Comparison of ENCODE assay signal across 18 cellular contexts in genomic region chr1:203631946-203632345, GRCh38. TPM values are rescaled to one million over a fixed set of nuclear protein-coding genes. Genes with fewer than 3 reads are reported as not detected.
DNase-seq lines count a peak whose midpoint lies in the region; ATAC-seq, FAIRE-seq and TF ChIP-seq lines count a peak whose summit lies in the region.
"Had no signal": no experiment of that assay in that cellular context is flagged by ENCODE, and none has a peak within 500 bp of the region (broad histone marks: within the 10 kb centered on the region; RNA-seq: fewer than 3 reads in every experiment).

No MANE protein-coding gene starts in this region.

- peaks cover 56% of the 10 kb centered on the region for H3K36me3 Mint-ChIP-seq in activated T-cell treated with anti-CD3 and anti-CD28 coated beads, Interleukin-2, amount 50 U/mL, for 24 hours (ENCODE audit: low read depth)
- H3K36me3 Mint-ChIP-seq in stimulated activated effector memory CD8-positive, alpha-beta T cell treated with anti-CD3 and anti-CD28 coated beads, Interleukin-12 subunit alpha, Interleukin-12 subunit beta, amount 100 ng/mL, for 72 hours = peaks cover 87% of the 10 kb centered on the region

- ATAC-seq in stimulated activated effector memory CD8-positive, alpha-beta T cell treated with anti-CD3 and anti-CD28 coated beads, Interleukin-12 subunit alpha, Interleukin-12 subunit beta, amount 100 ng/mL, for 72 hours = no peak
- no peak for ATAC-seq in GM21381 (IDR thresholded peaks at IDR 0.05; ENCODE audit: unreplicated experiment)
- ATAC-seq in HG02588 (IDR thresholded peaks at IDR 0.05; ENCODE audit: unreplicated experiment) = no peak
- ATAC-seq: Panc1 had no signal

- no peak overlapping the region for H2AFZ ChIP-seq in endothelial cell of umbilical vein (ENCODE audit: low read depth, low read length)

- H3K36me3 ChIP-seq in endothelial cell of umbilical vein (ENCODE audit: control insufficient read depth in 2 of 2, extremely low read depth in 1 of 2, insufficient read depth in 2 of 2, low read length in 2 of 2) = peaks cover 0 to 3% of the 10 kb centered on the region in 2 experiments

- CTCF ChIA-PET in endothelial cell of umbilical vein (lab: Charles Lee) = interaction anchor here (1.0 to 1.9 kb wide), 2 partner anchors 61 to 124 kb away, joined by 3 to 4 read pairs; no protein-coding TSS in a partner anchor

- H3K9me3 ChIP-seq in endothelial cell of umbilical vein (replicated peaks; ENCODE audit: control insufficient read depth, insufficient read depth, low read length) = no peaks in the 10 kb centered on the region

- DNase-seq in activated T-cell treated with anti-CD3 and anti-CD28 coated beads, Interleukin-2, amount 50 U/mL, for 24 hours = no peak
- DNase-seq in activated T-cell treated with anti-CD3 and anti-CD28 coated beads, Interleukin-2, amount 50 U/mL, for 1 hour = no peak
- DNase-seq in NCI-H2081 (lab: John Stamatoyannopoulos, UW) (peak; percentile 49 to 82), endothelial cell of umbilical vein (ENCODE audit: low read depth, low spot score) (peak; percentile 72), retina (no peak)
- DNase-seq in stimulated activated effector memory CD8-positive, alpha-beta T cell treated with anti-CD3 and anti-CD28 coated beads, Interleukin-12 subunit alpha, Interleukin-12 subunit beta, amount 100 ng/mL, for 72 hours (ENCODE audit: low spot score in 2 of 2) = no peak
- DNase-seq: activated CD4-positive, alpha-beta T cell treated with anti-CD3 and anti-CD28 coated beads, Interleukin-2, amount 50 U/mL, for 4 hours; amygdala; erythroblast; kidney; midbrain had no signal

- H4K20me1 ChIP-seq in endothelial cell of umbilical vein (replicated peaks; ENCODE audit: control insufficient read depth, extremely low read depth, insufficient read depth, low read length) = no peaks in the 10 kb centered on the region

- H3K4me3 Mint-ChIP-seq in activated T-cell treated with anti-CD3 and anti-CD28 coated beads, Interleukin-2, amount 50 U/mL, for 24 hours = no peak overlapping the region
- H3K4me3 Mint-ChIP-seq in stimulated activated effector memory CD8-positive, alpha-beta T cell treated with anti-CD3 and anti-CD28 coated beads, Interleukin-12 subunit alpha, Interleukin-12 subunit beta, amount 100 ng/mL, for 72 hours = peak overlapping the region; percentile 100

- H3K9me1 ChIP-seq in endothelial cell of umbilical vein (replicated peaks; ENCODE audit: control insufficient read depth, extremely low read depth, insufficient read depth, low read length) = no peaks in the 10 kb centered on the region

- peak overlapping the region; percentile 18 for H3K27ac Mint-ChIP-seq in activated T-cell treated with anti-CD3 and anti-CD28 coated beads, Interleukin-2, amount 50 U/mL, for 24 hours
- H3K27ac Mint-ChIP-seq in stimulated activated effector memory CD8-positive, alpha-beta T cell treated with anti-CD3 and anti-CD28 coated beads, Interleukin-12 subunit alpha, Interleukin-12 subunit beta, amount 100 ng/mL, for 72 hours = peak overlapping the region; percentile 98
- H3K27ac Mint-ChIP-seq: IgD-negative memory B cell had no signal

- no peaks in the 10 kb centered on the region for H3K9me3 Mint-ChIP-seq in activated T-cell treated with anti-CD3 and anti-CD28 coated beads, Interleukin-2, amount 50 U/mL, for 24 hours
- no peaks in the 10 kb centered on the region for H3K9me3 Mint-ChIP-seq in stimulated activated effector memory CD8-positive, alpha-beta T cell treated with anti-CD3 and anti-CD28 coated beads, Interleukin-12 subunit alpha, Interleukin-12 subunit beta, amount 100 ng/mL, for 72 hours
- H3K9me3 Mint-ChIP-seq: activated T-helper 2 cell treated with anti-CD3 and anti-CD28 coated beads, Interferon-gamma antibody, Interleukin-2, Interleukin-4, amounts not matched to agents 10 μg/mL and 5 μg/mL and 100 μg/mL, durations not matched to agents 14 hours and 24 hours and 36 hours; IgD-negative memory B cell had no signal

- intact Hi-C loops in endothelial cell of umbilical vein (cut with micrococcal nuclease) = no loop called here

- H3K4me3 ChIP-seq in endothelial cell of umbilical vein (replicated peaks in 1 of 3; ENCODE audit: insufficient read depth in 1 of 3, low read depth in 1 of 3, low read length in 3 of 3) = no peak overlapping the region
- H3K4me3 ChIP-seq: skin epidermis had no signal

- H3K79me2 ChIP-seq in endothelial cell of umbilical vein (ENCODE audit: control insufficient read depth, insufficient read depth, low read length) = peaks cover 39% of the 10 kb centered on the region

- TF ChIP-seq CTCF in endothelial cell of umbilical vein (IDR thresholded peaks at IDR 0.05; ENCODE audit: extremely low read depth in 1 of 2, insufficient read depth in 1 of 2, low read depth in 1 of 2, low read length in 2 of 2) = no peak

- no TSS peak for BruUV-seq in endothelial cell of umbilical vein (replicated peaks; lab: Mats Ljungman, UMichigan)

- no peak overlapping the region for H3K4me2 ChIP-seq in endothelial cell of umbilical vein (ENCODE audit: insufficient read depth, low read length)

- H3K27ac ChIP-seq in endothelial cell of umbilical vein (ENCODE audit: insufficient read depth, low read depth, low read length) = no peak overlapping the region

- dilution Hi-C loops in endothelial cell of umbilical vein (cut with MboI; ENCODE audit: extremely low pct_ligation_motif_present, low sequenced_read_pairs) = no loop called here

- POLR2A ChIA-PET in endothelial cell of umbilical vein (lab: Charles Lee) = no interaction called here

- no peak overlapping the region for H3K9ac ChIP-seq in endothelial cell of umbilical vein (replicated peaks; ENCODE audit: extremely low read depth, insufficient read depth, low read length)

- no peak for TF ChIP-seq POLR2A in endothelial cell of umbilical vein (IDR thresholded peaks at IDR 0.05; ENCODE audit: low read depth, low read length)

- no peaks in the 10 kb centered on the region for H3K27me3 ChIP-seq in endothelial cell of umbilical vein (ENCODE audit: control insufficient read depth in 2 of 2, insufficient read depth in 2 of 2, low read length in 2 of 2)

- no peaks in the 10 kb centered on the region for H3K27me3 Mint-ChIP-seq in activated T-cell treated with anti-CD3 and anti-CD28 coated beads, Interleukin-2, amount 50 U/mL, for 24 hours

- peaks cover 53% of the 10 kb centered on the region for H3K4me1 ChIP-seq in endothelial cell of umbilical vein (ENCODE audit: control insufficient read depth, extremely low read depth, insufficient read depth, low read length)

- FAIRE-seq in endothelial cell of umbilical vein (lab: Jason Lieb, UNC) = peak; percentile 57
- FAIRE-seq: G401.6, kidney had no signal

- peaks cover 62% of the 10 kb centered on the region for H3K4me1 Mint-ChIP-seq in activated T-cell treated with anti-CD3 and anti-CD28 coated beads, Interleukin-2, amount 50 U/mL, for 24 hours (ENCODE audit: low read depth)
- H3K4me1 Mint-ChIP-seq in stimulated activated effector memory CD8-positive, alpha-beta T cell treated with anti-CD3 and anti-CD28 coated beads, Interleukin-12 subunit alpha, Interleukin-12 subunit beta, amount 100 ng/mL, for 72 hours = peaks cover 53% of the 10 kb centered on the region

TF ChIP-seq in endothelial cell of umbilical vein, 7 proteins besides CTCF, POLR2A, EP300 and RAD21:
- TF ChIP-seq GATA2 (IDR thresholded peaks at IDR 0.05; ENCODE audit: insufficient read depth, insufficient read length, low read depth, low read length) (no peak), POLR2AphosphoS5 (IDR thresholded peaks at IDR 0.05; ENCODE audit: insufficient read depth, low read depth, low read length) (no peak), FOS (IDR thresholded peaks at IDR 0.05; ENCODE audit: borderline replicate concordance, insufficient read depth, low read length) (no peak), MAX (IDR thresholded peaks at IDR 0.05; ENCODE audit: insufficient read depth, insufficient read length) (no peak), JUN (IDR thresholded peaks at IDR 0.05; ENCODE audit: borderline replicate concordance, insufficient read depth, insufficient read length, low read depth) (no peak), EZH2 (IDR thresholded peaks at IDR 0.05; ENCODE audit: borderline replicate concordance, low read depth, low read length, severe bottlenecking) (no peak), MYC (IDR thresholded peaks at IDR 0.05; ENCODE audit: low read depth, low read length) (no peak)

RNA-seq across cellular contexts. Expression of gene ATP2B4, which starts 5.3 kb away (rescaled TPM):
- 45.7 and 59.7 TPM in 2 replicates for total RNA-seq in endothelial cell of umbilical vein
- polyA plus RNA-seq in endothelial cell of umbilical vein = 31.2 and 31.7 TPM in 2 replicates
- polyA plus RNA-seq in endothelial cell of umbilical vein (2011; cell fraction: cytosol; rRNA removed) = 25.8 and 28.6 TPM in 2 replicates
- polyA plus RNA-seq in endothelial cell of umbilical vein (2011; cell fraction: nucleus; rRNA removed) = 61.2 and 68.7 TPM in 2 replicates
- 42.2 and 49.4 TPM in 2 replicates for polyA plus RNA-seq in endothelial cell of umbilical vein (2012)
- 134 and 153 TPM in 2 replicates for polyA minus RNA-seq in endothelial cell of umbilical vein
- 57.6 TPM for polyA minus RNA-seq in endothelial cell of umbilical vein (2011; cell fraction: cytosol; rRNA and poly(A)+ RNA removed)
- polyA minus RNA-seq in endothelial cell of umbilical vein (2011; cell fraction: nucleus; rRNA and poly(A)+ RNA removed) = 51.0 and 79.7 TPM in 2 replicates

Comparison
In these comparisons a context has a peak if more than half of its experiments do, and no peak if none do; other contexts are left out.
1. DNase-seq: peak in NCI-H2081 (2 of 2) and endothelial cell of umbilical vein (single experiment); none in activated T-cell treated with anti-CD3 and anti-CD28 coated beads, Interleukin-2, amount 50 U/mL, for 24 hours (single experiment), activated T-cell treated with anti-CD3 and anti-CD28 coated beads, Interleukin-2, amount 50 U/mL, for 1 hour (single experiment), stimulated activated effector memory CD8-positive, alpha-beta T cell treated with anti-CD3 and anti-CD28 coated beads, Interleukin-12 subunit alpha, Interleukin-12 subunit beta, amount 100 ng/mL, for 72 hours (0 of 2) and retina (single experiment).